Comparison of ENCODE assay signal across 15 cellular contexts in genomic region chr6:157029980-157030690, GRCh38.
DNase-seq lines count a peak whose midpoint lies in the region; ATAC-seq and TF ChIP-seq lines count a peak whose summit lies in the region.
"Had no signal": no experiment of that assay in that cellular context is flagged by ENCODE, and none has a peak within 500 bp of the region (broad histone marks: within the 10 kb centered on the region; RNA-seq: fewer than 3 reads in every experiment).

No MANE protein-coding gene starts in this region.

- peak; percentile 20 for DNase-seq in AG10803 (ENCODE audit: low read depth)
- DNase-seq in NCI-H510A treated with DMSO at 0.1 percent for 48 hours (lab: John Stamatoyannopoulos, UW) = peak; percentile 54
- DNase-seq in HCEC 1CT = no peak
- no peak for DNase-seq in activated CD8-positive, alpha-beta memory T cell treated with anti-CD3 and anti-CD28 coated beads, Interleukin-2, amount 50 U/mL, for 4 hours
- no peak for DNase-seq in GDM1 (lab: John Stamatoyannopoulos, UW)
- no peak for DNase-seq in middle frontal gyrus (ENCODE audit: extremely low spot score, low spot score)
- DNase-seq: activated effector memory CD4-positive, alpha-beta T cell treated with Interleukin-2 at 50 U/mL for 16 hours; H9; NCI-H2029; Peyer's patch had no signal

- no peak overlapping the region for H3K4me3 ChIP-seq in AG10803 (ENCODE audit: low read length)
- H3K4me3 ChIP-seq: hepatocyte, Peyer's patch, prostate gland, tibial nerve had no signal

- TF ChIP-seq CTCF in AG10803 (conservative IDR thresholded peaks at IDR 0.05; ENCODE audit: low read length) = no peak

- peak; percentile 88 for ATAC-seq in GM18907 (IDR thresholded peaks at IDR 0.05; ENCODE audit: unreplicated experiment)
- peak; percentile 62 for ATAC-seq in HG02798 (IDR thresholded peaks at IDR 0.05; ENCODE audit: poor library complexity, unreplicated experiment)

Comparison
In these comparisons a context has a peak if more than half of its experiments do, and no peak if none do; other contexts are left out.
1. DNase-seq: peak in AG10803 (single experiment) and NCI-H510A treated with DMSO at 0.1 percent for 48 hours (single experiment); none in HCEC 1CT (single experiment), activated CD8-positive, alpha-beta memory T cell treated with anti-CD3 and anti-CD28 coated beads, Interleukin-2, amount 50 U/mL, for 4 hours (single experiment), GDM1 (single experiment) and middle frontal gyrus (single experiment).